In genomic region chr20:24567508-24567907, GRCh38 we compare ENCODE assay signal across 7 cellular contexts.
"Had no signal": no experiment of that assay in that cellular context is flagged by ENCODE, and none has a peak within 500 bp of the region (broad histone marks: within the 10 kb centered on the region; RNA-seq: fewer than 3 reads in every experiment).

No MANE protein-coding gene starts in this region.

- H3K27ac ChIP-seq: GM23248 had no signal

- H2AFZ ChIP-seq: GM23248 had no signal

- H3K4me3 ChIP-seq: GM23248, HAP-1 had no signal

- DNase-seq: GM23248, GOT3, H7, HFFc6, IMR-90 had no signal

- H3K4me1 ChIP-seq: HAP-1 had no signal

- H3K36me3 ChIP-seq: HAP-1 had no signal

- H3K9ac ChIP-seq: GM23248 had no signal

- H3K9me3 ChIP-seq: HAP-1 had no signal

- ATAC-seq: HCT116 had no signal
